In the genomic region with DNA sequence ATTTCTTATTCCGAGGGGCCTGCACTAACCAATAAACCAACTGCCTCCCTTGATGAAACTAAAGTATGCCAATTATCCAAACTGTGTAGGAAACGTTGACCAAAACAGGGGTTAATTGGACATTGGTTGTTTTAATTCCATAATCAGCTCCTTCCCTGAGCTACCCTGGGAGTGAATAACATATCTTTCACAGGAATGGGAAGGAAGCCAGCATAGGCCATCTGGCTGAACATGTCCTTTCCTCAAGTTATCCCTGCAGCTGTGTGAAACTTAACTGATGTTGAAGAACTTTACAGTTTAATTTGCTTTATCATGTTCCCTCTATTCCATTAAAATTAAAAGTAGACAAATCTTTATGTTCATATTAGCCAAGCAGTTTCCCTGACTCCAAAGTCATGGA, we compare ENCODE assay signal across 18 cellular contexts.
DNase-seq lines count a peak whose midpoint lies in the region; ATAC-seq lines count a peak whose summit lies in the region.
"Had no signal": no experiment of that assay in that cellular context is flagged by ENCODE, and none has a peak within 500 bp of the region (broad histone marks: within the 10 kb centered on the region; RNA-seq: fewer than 3 reads in every experiment).

No MANE protein-coding gene starts in this region.

- no peaks in the 10 kb centered on the region for H3K9me3 Mint-ChIP-seq in activated naive CD4-positive, alpha-beta T cell treated with anti-CD3 and anti-CD28 coated beads for 36 hours
- H3K9me3 Mint-ChIP-seq: activated B cell treated with CpG ODN at 0.5 μM for 24 hours; activated CD4-positive, alpha-beta memory T cell treated with anti-CD3 and anti-CD28 coated beads for 36 hours; activated naive CD4-positive, alpha-beta T cell treated with anti-CD3 and anti-CD28 coated beads, Interleukin-2, amount 10 ng/mL, durations not matched to agents 7 days and 5 days; CD14-positive monocyte had no signal

- no peaks in the 10 kb centered on the region for H3K27me3 Mint-ChIP-seq in activated naive CD4-positive, alpha-beta T cell treated with anti-CD3 and anti-CD28 coated beads for 36 hours (ENCODE audit: low read depth)
- H3K27me3 Mint-ChIP-seq: activated B cell treated with CpG ODN at 0.5 μM for 24 hours; activated CD4-positive, alpha-beta memory T cell treated with anti-CD3 and anti-CD28 coated beads for 36 hours; activated naive CD4-positive, alpha-beta T cell treated with anti-CD3 and anti-CD28 coated beads, Interleukin-2, amount 10 ng/mL, durations not matched to agents 7 days and 5 days had no signal

- H3K4me1 Mint-ChIP-seq in activated naive CD4-positive, alpha-beta T cell treated with anti-CD3 and anti-CD28 coated beads for 36 hours (ENCODE audit: low read depth): peaks cover 37% of the 10 kb centered on the region
- H3K4me1 Mint-ChIP-seq: CD14-positive monocyte had no signal

- H3K27ac Mint-ChIP-seq in activated naive CD4-positive, alpha-beta T cell treated with anti-CD3 and anti-CD28 coated beads for 36 hours: no peak overlapping the region
- H3K27ac Mint-ChIP-seq: activated B cell treated with CpG ODN at 0.5 μM for 24 hours; activated CD4-positive, alpha-beta memory T cell treated with anti-CD3 and anti-CD28 coated beads for 36 hours; activated naive CD4-positive, alpha-beta T cell treated with anti-CD3 and anti-CD28 coated beads, Interleukin-2, amount 10 ng/mL, durations not matched to agents 7 days and 5 days had no signal

- DNase-seq in Right ventricle myocardium superior (no peak), cardiac septum (ENCODE audit: low spot score) (no peak), cerebellar cortex (ENCODE audit: low spot score) (peak; percentile 49), left cardiac atrium (no peak)
- DNase-seq in effector CD4-positive, alpha-beta T cell: no peak
- no peak for DNase-seq in activated naive CD4-positive, alpha-beta T cell treated with anti-CD3 and anti-CD28 coated beads for 36 hours
- DNase-seq: activated B cell treated with CpG ODN at 0.5 μM for 24 hours; activated CD4-positive, alpha-beta memory T cell treated with anti-CD3 and anti-CD28 coated beads for 36 hours; activated naive CD4-positive, alpha-beta T cell treated with anti-CD3 and anti-CD28 coated beads, Interleukin-2, amount 10 ng/mL, durations not matched to agents 7 days and 5 days; left colon; NCI-H1048; OCI-M1; spleen had no signal

- peak; percentile 87 for ATAC-seq in Right ventricle myocardium superior (ENCODE audit: poor library complexity)
- ATAC-seq in left cardiac atrium: peak; percentile 41 to 73
- ATAC-seq in GM21423 (IDR thresholded peaks at IDR 0.05; ENCODE audit: unreplicated experiment): no peak
- ATAC-seq in GM18858 (IDR thresholded peaks at IDR 0.05; ENCODE audit: unreplicated experiment): no peak
- ATAC-seq: A549 had no signal

- CTCF ChIA-PET in activated naive CD4-positive, alpha-beta T cell treated with anti-CD3 and anti-CD28 coated beads for 36 hours (lab: Charles Lee): interaction anchor here (1.4 kb wide), 2 partner anchors 9 to 60 kb away, joined by 4 read pairs; no protein-coding TSS in a partner anchor

- intact Hi-C loops in Right ventricle myocardium superior (cut with DNase I): no loop called here
- intact Hi-C loops in cardiac septum (cut with DNase I): no loop called here
- intact Hi-C loops in left cardiac atrium (cut with DNase I): no loop called here
- intact Hi-C loops in activated naive CD4-positive, alpha-beta T cell treated with anti-CD3 and anti-CD28 coated beads for 36 hours (cut with micrococcal nuclease): no loop called here

- peaks cover 33% of the 10 kb centered on the region for H3K36me3 Mint-ChIP-seq in activated naive CD4-positive, alpha-beta T cell treated with anti-CD3 and anti-CD28 coated beads for 36 hours (ENCODE audit: low read depth)

- H3K4me3 Mint-ChIP-seq in activated naive CD4-positive, alpha-beta T cell treated with anti-CD3 and anti-CD28 coated beads for 36 hours: no peak overlapping the region
- H3K4me3 Mint-ChIP-seq: activated B cell treated with CpG ODN at 0.5 μM for 24 hours; activated CD4-positive, alpha-beta memory T cell treated with anti-CD3 and anti-CD28 coated beads for 36 hours; activated naive CD4-positive, alpha-beta T cell treated with anti-CD3 and anti-CD28 coated beads, Interleukin-2, amount 10 ng/mL, durations not matched to agents 7 days and 5 days; CD14-positive monocyte; neural progenitor cell had no signal

Comparison
In these comparisons a context has a peak if more than half of its experiments do, and no peak if none do; other contexts are left out.
1. ATAC-seq: peak in Right ventricle myocardium superior (single experiment) and left cardiac atrium (2 of 2); none in GM21423 (single experiment) and GM18858 (single experiment).